ENCODE assay signal across 25 cellular contexts in the genomic region with DNA sequence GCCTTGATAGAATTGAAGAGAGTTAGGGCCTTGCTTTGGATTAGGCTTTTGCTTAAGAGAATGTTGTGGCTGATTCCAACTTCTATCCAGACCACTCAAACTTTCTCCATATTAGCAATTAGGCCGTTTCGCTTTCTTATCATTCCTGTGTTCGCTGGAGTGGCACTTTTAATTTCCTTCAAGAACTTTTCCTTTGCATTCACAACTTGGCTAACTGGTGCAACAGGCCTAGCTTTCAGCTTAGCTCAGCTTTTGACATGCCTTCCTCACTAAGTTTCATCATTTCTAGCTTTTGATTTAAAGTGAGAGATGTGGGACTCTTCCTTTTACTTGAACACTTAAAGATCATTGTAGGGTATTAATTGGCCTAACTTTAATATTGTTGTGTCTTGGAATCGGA.
DNase-seq lines count a peak whose midpoint lies in the region; ATAC-seq, FAIRE-seq and TF ChIP-seq lines count a peak whose summit lies in the region.
"Had no signal": no experiment of that assay in that cellular context is flagged by ENCODE, and none has a peak within 500 bp of the region (broad histone marks: within the 10 kb centered on the region; RNA-seq: fewer than 3 reads in every experiment).

No MANE protein-coding gene starts in this region.

- no peaks in the 10 kb centered on the region for H3K9me2 ChIP-seq in GM23338 (ENCODE audit: insufficient read depth)

- H3K27me3 Mint-ChIP-seq in GM23338 (ENCODE audit: insufficient read depth, low read depth, poor library complexity) (no peaks in the 10 kb centered on the region), T-helper 17 cell (no peaks in the 10 kb centered on the region), type B pancreatic cell (no peaks in the 10 kb centered on the region)
- no peaks in the 10 kb centered on the region for H3K27me3 Mint-ChIP-seq in activated naive CD4-positive, alpha-beta T cell treated with anti-CD3 and anti-CD28 coated beads for 36 hours (ENCODE audit: low read depth)
- H3K27me3 Mint-ChIP-seq: CD4-positive, alpha-beta T cell; CD8-positive, alpha-beta memory T cell had no signal

- H3F3A ChIP-seq in GM23338 (replicated peaks; ENCODE audit: low read depth) = no peaks in the 10 kb centered on the region

- no peak overlapping the region for H3K27ac Mint-ChIP-seq in GM23338
- H3K27ac Mint-ChIP-seq in T-helper 17 cell = no peak overlapping the region
- peak overlapping the region; percentile 22 for H3K27ac Mint-ChIP-seq in type B pancreatic cell
- no peak overlapping the region for H3K27ac Mint-ChIP-seq in activated naive CD4-positive, alpha-beta T cell treated with anti-CD3 and anti-CD28 coated beads for 36 hours
- H3K27ac Mint-ChIP-seq: CD14-positive monocyte; CD4-positive, alpha-beta T cell; CD8-positive, alpha-beta memory T cell had no signal

- H3K4me3 ChIP-seq in GM23338 (no peak overlapping the region), left lung (no peak overlapping the region), small intestine (ENCODE audit: low read depth in 1 of 2, low read length in 2 of 2) (no peak overlapping the region)
- H3K4me3 ChIP-seq: A549; BLaER1 treated with 17β-estradiol and CSF1 and Interleukin-3, amounts not matched to agents 10 nM and 100 nM; GM12878; HAP-1 had no signal

- no peaks in the 10 kb centered on the region for H3K9me3 Mint-ChIP-seq in GM23338
- no peaks in the 10 kb centered on the region for H3K9me3 Mint-ChIP-seq in type B pancreatic cell
- no peaks in the 10 kb centered on the region for H3K9me3 Mint-ChIP-seq in activated naive CD4-positive, alpha-beta T cell treated with anti-CD3 and anti-CD28 coated beads for 36 hours
- H3K9me3 Mint-ChIP-seq: CD4-positive, alpha-beta T cell; CD8-positive, alpha-beta memory T cell had no signal

- no peaks in the 10 kb centered on the region for H3K79me2 ChIP-seq in GM23338 (replicated peaks; ENCODE audit: insufficient read depth)

- H3K9me3 ChIP-seq in T-helper 17 cell (ENCODE audit: control insufficient read depth, low read length, poor library complexity, severe bottlenecking) = no peaks in the 10 kb centered on the region
- H3K9me3 ChIP-seq in left lung = no peaks in the 10 kb centered on the region
- no peaks in the 10 kb centered on the region for H3K9me3 ChIP-seq in small intestine (ENCODE audit: control insufficient read depth, low read depth)
- H3K9me3 ChIP-seq: A549; BE2C; BLaER1 treated with 17β-estradiol and CSF1 and Interleukin-3, amounts not matched to agents 10 nM and 100 nM; HAP-1 had no signal

- TF ChIP-seq CTCF in GM23338 (conservative IDR thresholded peaks at IDR 0.05; ENCODE audit: low read depth in 2 of 2) = no peak
- TF ChIP-seq CTCF in left lung (IDR thresholded peaks at IDR 0.05) = no peak
- TF ChIP-seq CTCF in type B pancreatic cell (conservative IDR thresholded peaks at IDR 0.05) = no peak

- H3K36me3 Mint-ChIP-seq in GM23338 (ENCODE audit: low read depth) (no peaks in the 10 kb centered on the region; the same call in 2 of the 3 replicates), T-helper 17 cell (ENCODE audit: low read depth) (peaks cover 12% of the 10 kb centered on the region), type B pancreatic cell (peaks cover 9% of the 10 kb centered on the region)
- peaks cover 1% of the 10 kb centered on the region for H3K36me3 Mint-ChIP-seq in activated naive CD4-positive, alpha-beta T cell treated with anti-CD3 and anti-CD28 coated beads for 36 hours (ENCODE audit: low read depth)
- H3K36me3 Mint-ChIP-seq: CD14-positive monocyte had no signal

- H3K4me1 ChIP-seq in GM23338 (ENCODE audit: insufficient read depth) = 0 out of 2 replicates have a peak, but pooled peaks cover 3% of the 10 kb centered on the region
- no peaks in the 10 kb centered on the region for H3K4me1 ChIP-seq in left lung
- no peaks in the 10 kb centered on the region for H3K4me1 ChIP-seq in small intestine (ENCODE audit: control insufficient read depth in 2 of 2, insufficient read depth in 1 of 2, low read depth in 1 of 2, low read length in 1 of 2)
- H3K4me1 ChIP-seq: A549; BE2C; BLaER1 treated with 17β-estradiol and CSF1 and Interleukin-3, amounts not matched to agents 10 nM and 100 nM; HAP-1 had no signal

- H3K27me3 ChIP-seq in GM23338 (ENCODE audit: insufficient read depth) = no peaks in the 10 kb centered on the region
- no peaks in the 10 kb centered on the region for H3K27me3 ChIP-seq in left lung
- no peaks in the 10 kb centered on the region for H3K27me3 ChIP-seq in small intestine (ENCODE audit: control insufficient read depth in 2 of 2, insufficient read depth in 2 of 2, low read length in 2 of 2)
- H3K27me3 ChIP-seq: BE2C; BLaER1 treated with 17β-estradiol and CSF1 and Interleukin-3, amounts not matched to agents 10 nM and 100 nM had no signal

- peak overlapping the region; percentile 24; the same call in 1 of the 2 replicates for H3K27ac ChIP-seq in GM23338 (ENCODE audit: low read depth)
- no peak overlapping the region for H3K27ac ChIP-seq in left lung
- no peak overlapping the region for H3K27ac ChIP-seq in small intestine (ENCODE audit: low read depth in 1 of 2, low read length in 1 of 2)
- H3K27ac ChIP-seq: A549; BLaER1 treated with 17β-estradiol and CSF1 and Interleukin-3, amounts not matched to agents 10 nM and 100 nM had no signal

- CTCF ChIA-PET in activated naive CD4-positive, alpha-beta T cell treated with anti-CD3 and anti-CD28 coated beads for 36 hours (lab: Charles Lee) = no interaction called here

- no peak for FAIRE-seq in small intestine (lab: Jason Lieb, UNC)
- FAIRE-seq: A549, D721Med, GM12878, H54 had no signal

- no peak overlapping the region for H2AFZ ChIP-seq in GM23338

- H3K4me1 Mint-ChIP-seq in GM23338 (peaks cover 5% of the 10 kb centered on the region; the same call in 1 of the 3 replicates), T-helper 17 cell (peaks cover 3% of the 10 kb centered on the region), type B pancreatic cell (ENCODE audit: unreplicated experiment) (peaks cover 10% of the 10 kb centered on the region)
- no peaks in the 10 kb centered on the region for H3K4me1 Mint-ChIP-seq in activated naive CD4-positive, alpha-beta T cell treated with anti-CD3 and anti-CD28 coated beads for 36 hours (ENCODE audit: low read depth)
- H3K4me1 Mint-ChIP-seq: CD14-positive monocyte; CD8-positive, alpha-beta memory T cell had no signal

- H3K4me3 Mint-ChIP-seq in GM23338 = no peak overlapping the region
- H3K4me3 Mint-ChIP-seq in T-helper 17 cell = peak overlapping the region; percentile 13
- H3K4me3 Mint-ChIP-seq in type B pancreatic cell = no peak overlapping the region
- H3K4me3 Mint-ChIP-seq in activated naive CD4-positive, alpha-beta T cell treated with anti-CD3 and anti-CD28 coated beads for 36 hours = no peak overlapping the region
- H3K4me3 Mint-ChIP-seq: CD14-positive monocyte; CD4-positive, alpha-beta T cell; CD8-positive, alpha-beta memory T cell had no signal

- H4K20me1 ChIP-seq in GM23338 (replicated peaks; ENCODE audit: insufficient read depth) = no peaks in the 10 kb centered on the region
- H4K20me1 ChIP-seq: BLaER1 treated with 17β-estradiol and CSF1 and Interleukin-3, amounts not matched to agents 10 nM and 100 nM had no signal

- intact Hi-C loops in left lung (cut with DNase I) = no loop called here
- intact Hi-C loops in activated naive CD4-positive, alpha-beta T cell treated with anti-CD3 and anti-CD28 coated beads for 36 hours (cut with micrococcal nuclease) = no loop called here

- H3K36me3 ChIP-seq in GM23338 (ENCODE audit: insufficient read depth) (no peaks in the 10 kb centered on the region), left lung (no peaks in the 10 kb centered on the region), small intestine (ENCODE audit: control insufficient read depth in 2 of 2, insufficient read depth in 2 of 2, low read length in 2 of 2) (no peaks in the 10 kb centered on the region)
- H3K36me3 ChIP-seq: BE2C; BLaER1 treated with 17β-estradiol and CSF1 and Interleukin-3, amounts not matched to agents 10 nM and 100 nM; HAP-1 had no signal

- ATAC-seq in GM23338 (no peak), T-helper 17 cell (no peak), left lung (peak; percentile 70), GM18870 (IDR thresholded peaks at IDR 0.05; ENCODE audit: unreplicated experiment) (no peak)
- ATAC-seq: A549, GM12878 had no signal

- DNase-seq in GM23338 (ENCODE audit: low spot score) (no peak), T-helper 17 cell (no peak), left lung (no peak), type B pancreatic cell (ENCODE audit: extremely low spot score, unreplicated experiment) (no peak), small intestine (no peak)
- no peak for DNase-seq in activated naive CD4-positive, alpha-beta T cell treated with anti-CD3 and anti-CD28 coated beads for 36 hours
- DNase-seq: 8988T; ACHN; AML-193; BE2C; CD4-positive, alpha-beta T cell; CD8-positive, alpha-beta memory T cell; DMS 273 treated with DMSO at 0.1 percent for 48 hours; DMS79; EL; GDM1; GOT3 had no signal

- no peak overlapping the region for H3K4me2 ChIP-seq in GM23338
- H3K4me2 ChIP-seq: A549; BLaER1 treated with 17β-estradiol and CSF1 and Interleukin-3, amounts not matched to agents 10 nM and 100 nM had no signal

- WGBS in small intestine, 3 donors = 78 to 94% (median 92%) methylated on average over 4 of the region's 4 CpGs

TF ChIP-seq in GM23338, 12 proteins besides CTCF, POLR2A, EP300 and RAD21 (continues in another document):
- TF ChIP-seq POLR2AphosphoS5 (IDR thresholded peaks at IDR 0.05; ENCODE audit: low read depth) = no peak
- TF ChIP-seq, protein P1, sequence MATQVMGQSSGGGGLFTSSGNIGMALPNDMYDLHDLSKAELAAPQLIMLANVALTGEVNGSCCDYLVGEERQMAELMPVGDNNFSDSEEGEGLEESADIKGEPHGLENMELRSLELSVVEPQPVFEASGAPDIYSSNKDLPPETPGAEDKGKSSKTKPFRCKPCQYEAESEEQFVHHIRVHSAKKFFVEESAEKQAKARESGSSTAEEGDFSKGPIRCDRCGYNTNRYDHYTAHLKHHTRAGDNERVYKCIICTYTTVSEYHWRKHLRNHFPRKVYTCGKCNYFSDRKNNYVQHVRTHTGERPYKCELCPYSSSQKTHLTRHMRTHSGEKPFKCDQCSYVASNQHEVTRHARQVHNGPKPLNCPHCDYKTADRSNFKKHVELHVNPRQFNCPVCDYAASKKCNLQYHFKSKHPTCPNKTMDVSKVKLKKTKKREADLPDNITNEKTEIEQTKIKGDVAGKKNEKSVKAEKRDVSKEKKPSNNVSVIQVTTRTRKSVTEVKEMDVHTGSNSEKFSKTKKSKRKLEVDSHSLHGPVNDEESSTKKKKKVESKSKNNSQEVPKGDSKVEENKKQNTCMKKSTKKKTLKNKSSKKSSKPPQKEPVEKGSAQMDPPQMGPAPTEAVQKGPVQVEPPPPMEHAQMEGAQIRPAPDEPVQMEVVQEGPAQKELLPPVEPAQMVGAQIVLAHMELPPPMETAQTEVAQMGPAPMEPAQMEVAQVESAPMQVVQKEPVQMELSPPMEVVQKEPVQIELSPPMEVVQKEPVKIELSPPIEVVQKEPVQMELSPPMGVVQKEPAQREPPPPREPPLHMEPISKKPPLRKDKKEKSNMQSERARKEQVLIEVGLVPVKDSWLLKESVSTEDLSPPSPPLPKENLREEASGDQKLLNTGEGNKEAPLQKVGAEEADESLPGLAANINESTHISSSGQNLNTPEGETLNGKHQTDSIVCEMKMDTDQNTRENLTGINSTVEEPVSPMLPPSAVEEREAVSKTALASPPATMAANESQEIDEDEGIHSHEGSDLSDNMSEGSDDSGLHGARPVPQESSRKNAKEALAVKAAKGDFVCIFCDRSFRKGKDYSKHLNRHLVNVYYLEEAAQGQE (IDR thresholded peaks at IDR 0.05; ENCODE audit: unreplicated experiment) = no peak
